ENCODE assay signal across 7 cellular contexts in the genomic region with DNA sequence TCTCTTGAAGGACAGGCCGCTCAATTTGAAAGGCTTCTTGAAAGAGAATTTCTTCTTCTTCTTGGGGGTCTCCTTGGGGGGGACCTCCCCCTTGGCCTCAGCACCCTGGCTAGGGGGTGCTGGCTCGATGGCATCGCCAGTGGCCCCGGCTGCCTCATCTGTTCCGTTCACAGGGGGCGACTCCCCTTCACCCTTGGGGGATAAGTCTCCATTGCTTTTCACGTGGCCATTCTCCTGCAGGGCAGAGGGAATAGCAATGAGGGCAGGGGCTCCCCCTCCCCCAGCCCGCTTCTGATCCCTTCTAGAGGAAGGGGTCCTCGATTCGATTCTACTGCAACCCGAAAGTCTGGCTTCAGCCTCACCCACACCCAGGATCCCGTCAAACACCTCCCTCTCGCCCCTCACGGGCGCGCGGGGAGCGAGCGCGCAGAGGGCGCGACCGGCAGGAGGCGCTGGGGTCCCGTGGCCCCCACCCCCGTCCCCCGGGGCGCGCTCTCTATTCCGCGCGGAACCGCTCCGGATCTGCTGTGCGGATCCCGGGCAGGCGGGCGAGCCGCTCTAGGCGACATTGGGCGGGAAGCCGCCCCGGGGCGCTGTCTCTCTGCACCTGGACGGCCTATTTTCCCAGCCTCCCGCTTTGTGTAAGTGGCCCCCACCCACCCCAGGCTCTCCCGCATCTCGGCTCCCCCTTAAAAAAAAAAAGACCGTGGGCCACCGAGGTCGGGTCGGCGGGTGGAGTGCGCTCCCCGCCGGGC. TPM values are rescaled to one million over a fixed set of nuclear protein-coding genes. Genes with fewer than 3 reads are reported as not detected.
DNase-seq lines count a peak whose midpoint lies in the region; ATAC-seq and TF ChIP-seq lines count a peak whose summit lies in the region.

No MANE protein-coding gene starts in this region.

- H3K27me3 ChIP-seq in body of pancreas = no peaks in the 10 kb centered on the region

- WGBS in body of pancreas, 2 donors = 5 to 40% methylated on average over 7 to 43 of the region's 56 CpGs

- no peaks in the 10 kb centered on the region for H3K9me3 Mint-ChIP-seq in T-helper 2 cell treated with Interferon-gamma antibody and Interleukin-4, amounts not matched to agents 5 μg/mL and 100 μg/mL, for 36 hours
- H3K9me3 Mint-ChIP-seq in immature natural killer cell = no peaks in the 10 kb centered on the region

- H3K4me3 ChIP-seq in body of pancreas = peak overlapping the region; percentile 47 to 61

- peaks cover 33% of the 10 kb centered on the region for H3K36me3 Mint-ChIP-seq in T-helper 2 cell treated with Interferon-gamma antibody and Interleukin-4, amounts not matched to agents 5 μg/mL and 100 μg/mL, for 36 hours (ENCODE audit: low read depth)
- H3K36me3 Mint-ChIP-seq in immature natural killer cell = peaks cover 13 to 28% (median 13%) of the 10 kb centered on the region in 3 donors

- H3K4me3 Mint-ChIP-seq in T-helper 2 cell treated with Interferon-gamma antibody and Interleukin-4, amounts not matched to agents 5 μg/mL and 100 μg/mL, for 36 hours = peak overlapping the region; percentile 87
- peak overlapping the region; percentile 84 to 88 (median 87) for H3K4me3 Mint-ChIP-seq in immature natural killer cell

- DNase-seq in HT1080 (ENCODE audit: low read depth) (peak; percentile 50), body of pancreas (peak; percentile 51 to 68 (median 62)), immature natural killer cell (peak; percentile 51 to 65 (median 61)), occipital lobe (lab: John Stamatoyannopoulos, UW) (no peak)
- DNase-seq in T-helper 2 cell treated with Interferon-gamma antibody and Interleukin-4, amounts not matched to agents 5 μg/mL and 100 μg/mL, for 36 hours (ENCODE audit: low spot score) = peak; percentile 49
- DNase-seq in stimulated activated CD4-positive, alpha-beta T cell treated with anti-CD3 and anti-CD28 coated beads, Interleukin-15, amount 100 ng/mL, for 1 hour (ENCODE audit: low read depth in 1 of 2, low spot score in 1 of 2) = peak; percentile 45 to 58

- TF ChIP-seq CTCF in GM12872 (IDR thresholded peaks at IDR 0.05; ENCODE audit: insufficient read depth, low read depth, low read length) = peak; percentile 85
- TF ChIP-seq CTCF in body of pancreas (IDR thresholded peaks at IDR 0.05) = peak; percentile 55 to 78 (median 61)

- peak overlapping the region; percentile 63 for H3K27ac Mint-ChIP-seq in T-helper 2 cell treated with Interferon-gamma antibody and Interleukin-4, amounts not matched to agents 5 μg/mL and 100 μg/mL, for 36 hours
- peak overlapping the region in 5 of 6 donors; percentile 29 to 76 (median 71) for H3K27ac Mint-ChIP-seq in immature natural killer cell

- peaks cover 21% of the 10 kb centered on the region for H3K4me1 ChIP-seq in body of pancreas

- peaks cover 5 to 9% of the 10 kb centered on the region in 2 donors for H3K36me3 ChIP-seq in body of pancreas (replicated peaks in 1 of 2; ENCODE audit: insufficient read depth in 1 of 2, low read depth in 2 of 2)

- H3K4me1 Mint-ChIP-seq in T-helper 2 cell treated with Interferon-gamma antibody and Interleukin-4, amounts not matched to agents 5 μg/mL and 100 μg/mL, for 36 hours (ENCODE audit: low read depth) = peaks cover 33% of the 10 kb centered on the region
- peaks cover 35 to 42% of the 10 kb centered on the region in 2 donors for H3K4me1 Mint-ChIP-seq in immature natural killer cell

- no peak for TF ChIP-seq POLR2A in body of pancreas (IDR thresholded peaks at IDR 0.05)

- intact Hi-C loops in body of pancreas (cut with DNase I) = no loop called here

- H3K27ac ChIP-seq in body of pancreas = peak overlapping the region in 3 of 4 donors; percentile 25 to 68 (median 64)

- no peaks in the 10 kb centered on the region for H3K9me3 ChIP-seq in body of pancreas

- H3K27me3 Mint-ChIP-seq in T-helper 2 cell treated with Interferon-gamma antibody and Interleukin-4, amounts not matched to agents 5 μg/mL and 100 μg/mL, for 36 hours (ENCODE audit: low read depth) = no peaks in the 10 kb centered on the region
- peaks cover 2 to 15% (median 3%) of the 10 kb centered on the region in 3 donors for H3K27me3 Mint-ChIP-seq in immature natural killer cell (ENCODE audit: low read depth in 3 of 3)

- ATAC-seq in body of pancreas = peak; percentile 63

RNA-seq across cellular contexts. Expression of gene MARCKSL1, which starts 1.0 kb away (rescaled TPM):
- 89.4 and 127 TPM in 2 replicates for total RNA-seq in HT1080 (2014; rRNA removed; shearing (Covaris generic))
- polyA plus RNA-seq in HT1080 (2015; cell fraction: cytosol; rRNA removed) = 130 and 148 TPM in 2 replicates
- 61.1 and 61.3 TPM in 2 replicates for polyA plus RNA-seq in HT1080 (2015; cell fraction: nucleus; rRNA removed)
- total RNA-seq in body of pancreas (10 to 100 TPM; 12.9 to 34.5 TPM), occipital lobe (356 TPM)
- polyA plus RNA-seq in immature natural killer cell = 10 to 100 TPM; 20.5 to 46.9 (median 27.7) TPM

RNA-seq across cellular contexts. Expression of gene FAM229A, which starts 27.2 kb away (rescaled TPM):
- total RNA-seq in HT1080 (2014; rRNA removed; shearing (Covaris generic)) = 1.2 and 1.9 TPM in 2 replicates
- 0.58 and 1.1 TPM in 2 replicates for polyA plus RNA-seq in HT1080 (2015; cell fraction: cytosol; rRNA removed)
- 38.6 and 39.2 TPM in 2 replicates for polyA plus RNA-seq in HT1080 (2015; cell fraction: nucleus; rRNA removed)
- total RNA-seq in body of pancreas = 10 to 100 TPM in 1 of 2 donors, 1 to 10 TPM in 1; 3.6 to 15.6 TPM
- under 1 TPM in 2 of 3 donors, not detected in 1; 0.09 to 0.17 TPM for polyA plus RNA-seq in immature natural killer cell
- total RNA-seq in occipital lobe = 1.6 TPM

RNA-seq across cellular contexts. Expression of gene TSSK3, which starts 27.3 kb away (rescaled TPM):
- total RNA-seq in HT1080 (2014; rRNA removed; shearing (Covaris generic)) = 0.60 TPM in 1 of 2 replicates, not detected in the other
- 0.34 and 0.67 TPM in 2 replicates for polyA plus RNA-seq in HT1080 (2015; cell fraction: cytosol; rRNA removed)
- 1.6 and 3.7 TPM in 2 replicates for polyA plus RNA-seq in HT1080 (2015; cell fraction: nucleus; rRNA removed)
- total RNA-seq in body of pancreas = 10 to 100 TPM in 1 of 2 donors, 1 to 10 TPM in 1; 1.8 to 12.2 TPM
- polyA plus RNA-seq in immature natural killer cell = 1 to 10 TPM in 1 of 3 donors, not detected in 2; 2.7 TPM
- total RNA-seq in occipital lobe = not detected

RNA-seq across cellular contexts. Expression of gene HDAC1, which starts 43.2 kb away (rescaled TPM):
- total RNA-seq in HT1080 (2014; rRNA removed; shearing (Covaris generic)) = 123 and 126 TPM in 2 replicates
- polyA plus RNA-seq in HT1080 (2015; cell fraction: cytosol; rRNA removed) = 118 and 122 TPM in 2 replicates
- polyA plus RNA-seq in HT1080 (2015; cell fraction: nucleus; rRNA removed) = 179 and 182 TPM in 2 replicates
- 10 to 100 TPM; 32.7 to 50.4 TPM for total RNA-seq in body of pancreas
- 100 to 1,000 TPM; 151 to 195 (median 169) TPM for polyA plus RNA-seq in immature natural killer cell
- total RNA-seq in occipital lobe = 19.8 TPM

RNA-seq across cellular contexts. Expression of gene BSDC1, which starts 59.2 kb away (rescaled TPM):
- total RNA-seq in HT1080 (2014; rRNA removed; shearing (Covaris generic)) = 31.8 and 33.4 TPM in 2 replicates
- polyA plus RNA-seq in HT1080 (2015; cell fraction: cytosol; rRNA removed) = 37.5 and 41.3 TPM in 2 replicates
- 69.3 and 81.2 TPM in 2 replicates for polyA plus RNA-seq in HT1080 (2015; cell fraction: nucleus; rRNA removed)
- 10 to 100 TPM; 53.2 to 83.7 TPM for total RNA-seq in body of pancreas
- polyA plus RNA-seq in immature natural killer cell = 10 to 100 TPM; 33.9 to 50.3 (median 37.4) TPM
- total RNA-seq in occipital lobe = 60.7 TPM
